Comparison of ENCODE assay signal across 14 cellular contexts in genomic region chr15:34122771-34123183, GRCh38. TPM values are rescaled to one million over a fixed set of nuclear protein-coding genes. Genes with fewer than 3 reads are reported as not detected.
DNase-seq lines count a peak whose midpoint lies in the region; ATAC-seq, FAIRE-seq and TF ChIP-seq lines count a peak whose summit lies in the region.
"Had no signal": no experiment of that assay in that cellular context is flagged by ENCODE, and none has a peak within 500 bp of the region (broad histone marks: within the 10 kb centered on the region; RNA-seq: fewer than 3 reads in every experiment).

No MANE protein-coding gene starts in this region.

- ATAC-seq in RWPE2 (ENCODE audit: low read depth) (peak; percentile 88), psoas muscle (no peak)
- ATAC-seq: left ventricle myocardium superior; stimulated activated memory B cell treated with anti-CD40 and anti-IgM and Interleukin-4, amounts not matched to agents 10 μg/mL and 1 μg/mL and 100 μg/mL, for 72 hours had no signal

- H3K36me3 ChIP-seq in RWPE2 (ENCODE audit: low read depth) = no peaks in the 10 kb centered on the region
- H3K36me3 ChIP-seq in psoas muscle (ENCODE audit: insufficient read depth in 1 of 2, low read depth in 1 of 2) = no peaks in the 10 kb centered on the region
- H3K36me3 ChIP-seq: sigmoid colon had no signal

- peaks cover 9% of the 10 kb centered on the region for H3K4me1 ChIP-seq in RWPE2 (ENCODE audit: insufficient read depth, poor library complexity, severe bottlenecking)
- H3K4me1 ChIP-seq in psoas muscle = no peaks in the 10 kb centered on the region
- H3K4me1 ChIP-seq: sigmoid colon had no signal

- H3K27ac Mint-ChIP-seq in activated naive CD4-positive, alpha-beta T cell treated with anti-CD3 and anti-CD28 coated beads for 36 hours = no peak overlapping the region
- H3K27ac Mint-ChIP-seq: B cell; endodermal cell; stimulated activated memory B cell treated with anti-CD40 and anti-IgM and Interleukin-4, amounts not matched to agents 10 μg/mL and 1 μg/mL and 100 μg/mL, for 72 hours had no signal

- no peak overlapping the region for H3K4me3 Mint-ChIP-seq in activated naive CD4-positive, alpha-beta T cell treated with anti-CD3 and anti-CD28 coated beads for 36 hours
- H3K4me3 Mint-ChIP-seq: B cell; endodermal cell; stimulated activated memory B cell treated with anti-CD40 and anti-IgM and Interleukin-4, amounts not matched to agents 10 μg/mL and 1 μg/mL and 100 μg/mL, for 72 hours had no signal

- peaks cover 18% of the 10 kb centered on the region for H3K27me3 Mint-ChIP-seq in activated naive CD4-positive, alpha-beta T cell treated with anti-CD3 and anti-CD28 coated beads for 36 hours (ENCODE audit: low read depth)

- no peaks in the 10 kb centered on the region for H3K27me3 ChIP-seq in AG04450 (ENCODE audit: control insufficient read depth, insufficient read depth, low read length)
- H3K27me3 ChIP-seq in RWPE2 (ENCODE audit: insufficient read depth, poor library complexity, severe bottlenecking) = no peaks in the 10 kb centered on the region
- H3K27me3 ChIP-seq in psoas muscle (ENCODE audit: insufficient read depth in 3 of 3, low read length in 2 of 3) = peaks cover 0 to 2% (median 0%) of the 10 kb centered on the region in 3 donors

- no peaks in the 10 kb centered on the region for H3K9me3 Mint-ChIP-seq in activated naive CD4-positive, alpha-beta T cell treated with anti-CD3 and anti-CD28 coated beads for 36 hours

- TF ChIP-seq CTCF in AG04450 (IDR thresholded peaks at IDR 0.05; ENCODE audit: low read depth, low read length) (no peak), RWPE2 (IDR thresholded peaks at IDR 0.05; ENCODE audit: poor library complexity, severe bottlenecking) (no peak), psoas muscle (IDR thresholded peaks at IDR 0.05) (no peak)

- no peak overlapping the region for H3K4me3 ChIP-seq in AG04450 (ENCODE audit: low read depth, low read length)
- H3K4me3 ChIP-seq in RWPE2 (ENCODE audit: severe bottlenecking) = no peak overlapping the region
- H3K4me3 ChIP-seq in psoas muscle = no peak overlapping the region
- H3K4me3 ChIP-seq: sigmoid colon had no signal

- 52 to 61% (median 56%) methylated on average over 6 of the region's 6 CpGs for WGBS in psoas muscle, 3 donors

- peak; percentile 97 for FAIRE-seq in H54 (lab: Jason Lieb, UNC)

- H3K36me3 Mint-ChIP-seq in activated naive CD4-positive, alpha-beta T cell treated with anti-CD3 and anti-CD28 coated beads for 36 hours (ENCODE audit: low read depth) = no peaks in the 10 kb centered on the region
- H3K36me3 Mint-ChIP-seq: stimulated activated memory B cell treated with anti-CD40 and anti-IgM and Interleukin-4, amounts not matched to agents 10 μg/mL and 1 μg/mL and 100 μg/mL, for 72 hours had no signal

- POLR2A ChIA-PET in AG04450 (lab: Yijun Ruan, JAX) = interaction anchor here (1.1 to 1.4 kb wide), 2 partner anchors 11 to 87 kb away, joined by 3 to 7 read pairs; partner anchors contain the start of gene KATNBL1

- no peak for TF ChIP-seq POLR2A in H54 (IDR thresholded peaks at IDR 0.05; ENCODE audit: low read depth, low read length)

- intact Hi-C loops in psoas muscle (cut with DNase I) = no loop called here
- intact Hi-C loops in activated naive CD4-positive, alpha-beta T cell treated with anti-CD3 and anti-CD28 coated beads for 36 hours (cut with micrococcal nuclease) = no loop called here

- H3K4me1 Mint-ChIP-seq in activated naive CD4-positive, alpha-beta T cell treated with anti-CD3 and anti-CD28 coated beads for 36 hours (ENCODE audit: low read depth) = no peaks in the 10 kb centered on the region
- H3K4me1 Mint-ChIP-seq: B cell; endodermal cell; stimulated activated memory B cell treated with anti-CD40 and anti-IgM and Interleukin-4, amounts not matched to agents 10 μg/mL and 1 μg/mL and 100 μg/mL, for 72 hours had no signal

- CTCF ChIA-PET in AG04450 (lab: Charles Lee) = interaction anchor here (5.7 kb wide), 1 partner anchor 12 kb away, joined by 33 read pairs; no protein-coding TSS in a partner anchor
- CTCF ChIA-PET in activated naive CD4-positive, alpha-beta T cell treated with anti-CD3 and anti-CD28 coated beads for 36 hours (lab: Charles Lee) = interaction anchor here (1.2 to 1.5 kb wide), 3 partner anchors 12 to 88 kb away, joined by 3 to 4 read pairs (median 4); no protein-coding TSS in a partner anchor

- no peaks in the 10 kb centered on the region for H3K9me3 ChIP-seq in AG04450 (ENCODE audit: control insufficient read depth, insufficient read depth, low read length)
- no peaks in the 10 kb centered on the region for H3K9me3 ChIP-seq in RWPE2 (ENCODE audit: severe bottlenecking)
- H3K9me3 ChIP-seq in psoas muscle = no peaks in the 10 kb centered on the region
- H3K9me3 ChIP-seq: sigmoid colon had no signal

- H3K27ac ChIP-seq in AG04450 (ENCODE audit: low read depth, low read length) = peak overlapping the region; percentile 58
- H3K27ac ChIP-seq in RWPE2 (ENCODE audit: poor library complexity, severe bottlenecking) = peak overlapping the region; percentile 45
- no peak overlapping the region for H3K27ac ChIP-seq in psoas muscle
- H3K27ac ChIP-seq: sigmoid colon had no signal

- DNase-seq in AG04450 (ENCODE audit: low read depth, low spot score) = peak; percentile 78
- DNase-seq in H54 (ENCODE audit: insufficient read length, low spot score) = peak; percentile 47
- no peak for DNase-seq in RWPE2 (ENCODE audit: low spot score)
- DNase-seq in foreskin melanocyte = peak; percentile 95
- DNase-seq in C1 segment of cervical spinal cord (lab: John Stamatoyannopoulos, UW) = no peak
- no peak for DNase-seq in NCI-H1436 treated with DMSO at 0.1 percent for 48 hours (lab: John Stamatoyannopoulos, UW)
- no peak for DNase-seq in psoas muscle
- DNase-seq in activated naive CD4-positive, alpha-beta T cell treated with anti-CD3 and anti-CD28 coated beads for 36 hours = no peak
- DNase-seq: endodermal cell; left ventricle myocardium superior; NK-92 treated with Interleukin-12 subunit alpha and Interleukin-12 subunit beta, amount 100 ng/mL, for 24 hours; sigmoid colon had no signal

RNA-seq across cellular contexts. Expression of gene PGBD4, which starts 20.9 kb away (rescaled TPM):
- polyA plus RNA-seq in AG04450 (2011; rRNA removed) (1.6 and 2.2 TPM in 2 replicates), psoas muscle (1 to 10 TPM in 2 of 3 donors, under 1 TPM in 1; 0.70 to 5.0 (median 1.0) TPM)
- 1.9 and 2.7 TPM in 2 replicates for polyA minus RNA-seq in AG04450 (2011; rRNA and poly(A)+ RNA removed)
- total RNA-seq in psoas muscle = 1 to 10 TPM; 1.4 to 2.1 (median 1.8) TPM
- total RNA-seq in activated naive CD4-positive, alpha-beta T cell treated with anti-CD3 and anti-CD28 coated beads for 36 hours = 1 to 10 TPM; 2.0 TPM

RNA-seq across cellular contexts. Expression of gene EMC7, which starts 21.1 kb away (rescaled TPM):
- polyA plus RNA-seq in AG04450 (2011; rRNA removed) (86.9 and 116 TPM in 2 replicates), psoas muscle (100 to 1,000 TPM in 2 of 3 donors, 10 to 100 TPM in 1; 99.8 to 128 (median 117) TPM)
- 17.4 and 20.6 TPM in 2 replicates for polyA minus RNA-seq in AG04450 (2011; rRNA and poly(A)+ RNA removed)
- total RNA-seq in psoas muscle = 10 to 100 TPM; 50.4 to 82.8 (median 65.1) TPM
- 10 to 100 TPM; 51.8 to 56.2 TPM for total RNA-seq in activated naive CD4-positive, alpha-beta T cell treated with anti-CD3 and anti-CD28 coated beads for 36 hours

Comparison
In these comparisons a context has a peak if more than half of its experiments do, and no peak if none do; other contexts are left out.
1. DNase-seq: peak in AG04450 (single experiment), H54 (single experiment) and foreskin melanocyte (single experiment); none in RWPE2 (single experiment), C1 segment of cervical spinal cord (0 of 14), NCI-H1436 treated with DMSO at 0.1 percent for 48 hours (single experiment), psoas muscle (0 of 2) and activated naive CD4-positive, alpha-beta T cell treated with anti-CD3 and anti-CD28 coated beads for 36 hours (single experiment).